Comparison of ENCODE assay signal across 25 cellular contexts in genomic region chr16:23229714-23230113, GRCh38. TPM values are rescaled to one million over a fixed set of nuclear protein-coding genes. Genes with fewer than 3 reads are reported as not detected.
"Had no signal": no experiment of that assay in that cellular context is flagged by ENCODE, and none has a peak within 500 bp of the region (broad histone marks: within the 10 kb centered on the region; RNA-seq: fewer than 3 reads in every experiment).

No MANE protein-coding gene starts in this region.

- H3K36me3 ChIP-seq: heart left ventricle, neutrophil, right lobe of liver, tibial artery, upper lobe of right lung had no signal

- H3K27ac ChIP-seq: heart left ventricle, neutrophil, psoas muscle, right lobe of liver, tibial artery, upper lobe of right lung had no signal

- H3K4me1 ChIP-seq: heart left ventricle, psoas muscle, right lobe of liver, tibial artery, upper lobe of right lung had no signal

- H3K4me3 ChIP-seq: heart left ventricle, psoas muscle, right lobe of liver, tibial artery, upper lobe of right lung had no signal

- H3K27me3 ChIP-seq: heart left ventricle, neutrophil, right lobe of liver, upper lobe of right lung had no signal

- FAIRE-seq: frontal cortex had no signal

- DNase-seq: effector memory CD8-positive, alpha-beta T cell; erythroblast; heart left ventricle; hippocampal formation; kidney glomerular epithelial cell; mammary epithelial cell; naive thymus-derived CD8-positive, alpha-beta T cell; psoas muscle; retina; right lobe of liver; stimulated activated CD4-positive, alpha-beta T cell treated with anti-CD3 and anti-CD28 coated beads, Interleukin-15, amount 100 ng/mL, for 24 hours; stimulated activated CD4-positive, alpha-beta T cell treated with anti-CD3 and anti-CD28 coated beads, Interleukin-1b, Interleukin-23, amount 100 ng/mL, for 48 hours; stimulated activated CD4-positive, alpha-beta T cell treated with anti-CD3 and anti-CD28 coated beads, Interleukin-4, amount 100 ng/mL, for 24 hours; tibial artery; upper lobe of right lung had no signal

- H3K9me3 ChIP-seq: heart left ventricle, neutrophil, psoas muscle, right lobe of liver, tibial artery, upper lobe of right lung had no signal

- ATAC-seq: effector memory CD8-positive, alpha-beta T cell; heart left ventricle; left lobe of liver; naive thymus-derived CD8-positive, alpha-beta T cell; psoas muscle; right lobe of liver; stimulated activated memory B cell treated with anti-CD40 and anti-IgM and Interleukin-4, amounts not matched to agents 10 μg/mL and 1 μg/mL and 100 μg/mL, for 72 hours; upper lobe of right lung had no signal

RNA-seq across cellular contexts. Expression of gene SCNN1G, which starts 47.2 kb away (rescaled TPM):
- total RNA-seq: fibroblast of lung; glomerular endothelial cell; left lobe of liver; mesenteric fat pad; mononuclear cell; naive thymus-derived CD8-positive, alpha-beta T cell; osteoblast; psoas muscle; right lobe of liver had no signal
- polyA plus RNA-seq: fibroblast of lung; naive thymus-derived CD8-positive, alpha-beta T cell; neural cell had no signal
